8 cellular contexts compared by ENCODE assay signal in the genomic region with DNA sequence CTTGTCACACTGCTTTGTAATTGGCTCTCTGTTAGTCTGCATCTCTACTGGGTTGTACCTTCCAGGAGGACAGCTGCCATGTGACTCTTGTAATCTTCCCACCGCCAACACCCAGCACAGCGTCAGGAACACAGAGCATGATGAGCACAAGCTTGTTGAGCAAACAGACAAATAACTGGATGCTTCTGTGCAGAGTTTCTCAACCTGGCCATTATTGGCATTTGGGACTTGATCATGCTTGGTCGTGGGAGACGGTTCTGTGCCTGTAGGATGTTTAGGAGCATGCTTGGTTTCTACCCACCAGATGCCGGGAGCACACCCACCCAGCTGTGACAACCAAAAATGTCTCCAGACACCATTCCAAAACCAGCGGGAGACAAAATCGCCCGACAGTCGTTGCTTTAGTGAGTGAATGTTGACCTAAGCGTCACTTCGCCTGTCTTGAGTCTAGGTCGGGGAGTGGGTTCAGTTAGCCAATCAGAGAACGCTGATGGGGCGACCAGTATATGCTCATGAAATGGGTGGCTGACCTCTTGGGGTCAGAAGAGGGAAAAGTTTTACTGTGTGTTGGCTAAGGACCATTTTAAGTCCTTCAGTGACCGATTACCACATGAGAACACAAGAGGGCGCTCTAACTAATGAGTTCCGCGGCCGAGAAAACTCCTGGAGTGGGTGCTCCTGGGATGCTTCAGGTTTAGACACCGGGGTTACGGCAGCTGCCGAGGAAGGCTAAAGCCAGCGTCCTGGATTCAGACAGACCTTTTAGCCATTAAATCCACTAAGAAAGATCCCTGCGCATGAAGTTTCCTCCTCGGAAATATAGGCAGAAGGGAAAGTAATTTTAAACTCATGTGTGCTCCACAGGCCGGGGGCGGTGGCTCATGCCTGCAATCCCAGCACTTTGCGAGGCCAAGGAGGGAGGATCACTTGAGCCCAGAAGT. TPM values are rescaled to one million over a fixed set of nuclear protein-coding genes. Genes with fewer than 3 reads are reported as not detected.
DNase-seq lines count a peak whose midpoint lies in the region; ATAC-seq and TF ChIP-seq lines count a peak whose summit lies in the region.

No MANE protein-coding gene starts in this region.

- H3K36me3 ChIP-seq in OCI-LY1 (ENCODE audit: insufficient read depth, low read length): no peaks in the 10 kb centered on the region
- no peaks in the 10 kb centered on the region for H3K36me3 ChIP-seq in esophagus squamous epithelium
- H3K36me3 ChIP-seq in subcutaneous abdominal adipose tissue (ENCODE audit: control insufficient read depth in 5 of 5, insufficient read depth in 5 of 5, low read length in 5 of 5): peaks cover 0 to 22% (median 17%) of the 10 kb centered on the region in 5 donors

- peaks cover 34% of the 10 kb centered on the region for H3K4me1 ChIP-seq in OCI-LY1 (ENCODE audit: insufficient read depth, low read length, severe bottlenecking)
- peaks cover 0 to 17% (median 3%) of the 10 kb centered on the region in 3 donors for H3K4me1 ChIP-seq in esophagus squamous epithelium
- peaks cover 0 to 50% (median 14%) of the 10 kb centered on the region in 5 donors for H3K4me1 ChIP-seq in subcutaneous abdominal adipose tissue (ENCODE audit: control insufficient read depth in 5 of 5, insufficient read depth in 5 of 5, low read length in 5 of 5)

- H3K27me3 Mint-ChIP-seq in nephron progenitor cell (ENCODE audit: low read depth, poor library complexity): peaks cover 6% of the 10 kb centered on the region

- H3K4me3 Mint-ChIP-seq in nephron progenitor cell: no peak overlapping the region

- peak; percentile 69 for DNase-seq in Caki2 (ENCODE audit: low read depth)
- peak; percentile 50 for DNase-seq in Jurkat, Clone E6-1 (ENCODE audit: low read depth, low spot score)
- peak; percentile 40 for DNase-seq in activated T-cell treated with anti-CD3 and anti-CD28 coated beads for 4 hours
- no peak for DNase-seq in esophagus squamous epithelium (lab: John Stamatoyannopoulos, UW)
- peak; percentile 56 for DNase-seq in nephron progenitor cell

- H3K4me3 ChIP-seq in Jurkat, Clone E6-1 (ENCODE audit: low read length): no peak overlapping the region
- H3K4me3 ChIP-seq in OCI-LY1 (ENCODE audit: low read depth, low read length, poor library complexity, severe bottlenecking) (no peak overlapping the region), esophagus squamous epithelium (no peak overlapping the region), subcutaneous abdominal adipose tissue (ENCODE audit: low read depth in 1 of 5, low read length in 5 of 5) (peak overlapping the region in 2 of 5 donors; percentile 29 to 50)

- TF ChIP-seq POLR2A in esophagus squamous epithelium (IDR thresholded peaks at IDR 0.05): no peak

- no peaks in the 10 kb centered on the region for H3K9me3 Mint-ChIP-seq in nephron progenitor cell

- H3K27ac ChIP-seq in OCI-LY1 (ENCODE audit: low read depth, low read length, poor library complexity, severe bottlenecking): no peak overlapping the region
- H3K27ac ChIP-seq in esophagus squamous epithelium: no peak overlapping the region
- peak overlapping the region; percentile 21 for H3K27ac ChIP-seq in subcutaneous abdominal adipose tissue (ENCODE audit: low read depth, low read length)

- no peak for ATAC-seq in HG03342 (IDR thresholded peaks at IDR 0.05; ENCODE audit: unreplicated experiment)

- H3K9me2 ChIP-seq in OCI-LY1 (ENCODE audit: low read depth, low read length): no peaks in the 10 kb centered on the region

- no peaks in the 10 kb centered on the region for H3K36me3 Mint-ChIP-seq in nephron progenitor cell (ENCODE audit: low read depth)

- H3F3A ChIP-seq in OCI-LY1 (ENCODE audit: insufficient read depth, low read length): no peaks in the 10 kb centered on the region

- H3K27me3 ChIP-seq in OCI-LY1 (ENCODE audit: insufficient read depth, low read length) (no peaks in the 10 kb centered on the region), esophagus squamous epithelium (peaks cover 0 to 12% (median 0%) of the 10 kb centered on the region in 4 donors), subcutaneous abdominal adipose tissue (ENCODE audit: control insufficient read depth in 5 of 5, insufficient read depth in 4 of 5, low read length in 5 of 5) (no peaks in the 10 kb centered on the region)

- H2AFZ ChIP-seq in OCI-LY1 (ENCODE audit: low read length): no peak overlapping the region

- H3K9ac ChIP-seq in OCI-LY1 (ENCODE audit: low read length) (no peak overlapping the region), subcutaneous abdominal adipose tissue (ENCODE audit: low read length in 5 of 5) (no peak overlapping the region)

- no peaks in the 10 kb centered on the region for H3K79me2 ChIP-seq in OCI-LY1 (ENCODE audit: insufficient read depth, low read length)

- H3K27ac Mint-ChIP-seq in nephron progenitor cell: no peak overlapping the region

- intact Hi-C loops in esophagus squamous epithelium (cut with DNase I): loop anchor here (5.0 kb wide), 1 partner anchor 96 kb away; no protein-coding TSS in a partner anchor

- peaks cover 18% of the 10 kb centered on the region for H3K4me1 Mint-ChIP-seq in nephron progenitor cell

- peak overlapping the region; percentile 30 for H3K4me2 ChIP-seq in OCI-LY1 (ENCODE audit: low read length)

- TF ChIP-seq CTCF in OCI-LY1 (IDR thresholded peaks at IDR 0.05; ENCODE audit: low read length) (peak; percentile 82), esophagus squamous epithelium (IDR thresholded peaks at IDR 0.05) (peak; percentile 60 to 82 (median 71)), nephron progenitor cell (IDR thresholded peaks at IDR 0.05) (peak; percentile 78)

- WGBS in esophagus squamous epithelium, 2 donors: 39% methylated on average over 17 to 21 of the region's 28 CpGs

- H4K20me1 ChIP-seq in OCI-LY1 (ENCODE audit: insufficient read depth, low read length): no peaks in the 10 kb centered on the region

- H3K9me3 ChIP-seq in OCI-LY1 (ENCODE audit: low read length) (no peaks in the 10 kb centered on the region), esophagus squamous epithelium (no peaks in the 10 kb centered on the region), subcutaneous abdominal adipose tissue (ENCODE audit: control insufficient read depth in 5 of 5, low read length in 5 of 5) (no peaks in the 10 kb centered on the region)

- in situ Hi-C loops in Caki2 (cut with HindIII; ENCODE audit: low pct_unique_long_range_greater_than_20kb, low sequenced_read_pairs): no loop called here

RNA-seq across cellular contexts. Expression of a gene that starts 57.8 kb away (rescaled TPM):
- 8.5 and 11.5 TPM in 2 replicates for total RNA-seq in Caki2 (2014; rRNA removed; shearing (Covaris generic); ENCODE audit: low replicate concordance)
- polyA plus RNA-seq in Jurkat, Clone E6-1 (2012; ENCODE audit: insufficient read depth, insufficient read length): 16.4 TPM
- total RNA-seq in esophagus squamous epithelium: 10 to 100 TPM; 25.5 to 33.0 (median 29.7) TPM
